ENCODE assay signal across 1 cellular context in genomic region chr17:48564200-48565023, GRCh38.
A peak's percentile ranks its signal among the peaks of the same experiment; 100 is the strongest.
TF ChIP-seq lines count a peak whose summit lies in the region.

No MANE protein-coding gene starts in this region.

TF ChIP-seq in H1, 55 proteins besides CTCF, POLR2A, EP300 and RAD21:
- TF ChIP-seq ASH2L (IDR thresholded peaks at IDR 0.05; ENCODE audit: low read length) (no peak), RFX5 (IDR thresholded peaks at IDR 0.05; ENCODE audit: borderline replicate concordance, low read depth, low read length) (no peak), TBP (IDR thresholded peaks at IDR 0.05; ENCODE audit: low read depth, low read length) (no peak), GABPA (IDR thresholded peaks at IDR 0.05; ENCODE audit: borderline replicate concordance, insufficient read depth, low read length) (no peak), PHF8 (conservative IDR thresholded peaks at IDR 0.05; ENCODE audit: low read depth, low read length) (no peak), BRCA1 (IDR thresholded peaks at IDR 0.05; ENCODE audit: low read depth, low read length) (no peak), RNF2 (IDR thresholded peaks at IDR 0.05; ENCODE audit: borderline replicate concordance, low read depth, low read length, missing control alignments, poor library complexity, severe bottlenecking) (peak; percentile 76), CBX8 (IDR thresholded peaks at IDR 0.05; ENCODE audit: borderline replicate concordance, low read depth, low read length) (peak; percentile 94; the same call in 1 of the 2 replicates), CEBPB (IDR thresholded peaks at IDR 0.05; ENCODE audit: low read depth, low read length) (no peak), EGR1 (IDR thresholded peaks at IDR 0.05; ENCODE audit: borderline replicate concordance, low read depth, low read length) (no peak), GTF2F1 (IDR thresholded peaks at IDR 0.05; ENCODE audit: borderline replicate concordance, low read depth, low read length) (no peak), SRF (IDR thresholded peaks at IDR 0.05; ENCODE audit: low read depth, low read length) (no peak), CTBP2 (IDR thresholded peaks at IDR 0.05; ENCODE audit: borderline replicate concordance, insufficient read depth, insufficient read length, low read length) (no peak), ATF2 (IDR thresholded peaks at IDR 0.05; ENCODE audit: low read length) (no peak), MAFK (IDR thresholded peaks at IDR 0.05; ENCODE audit: low read depth, low read length) (no peak), TAF7 (optimal IDR thresholded peaks at IDR 0.05; ENCODE audit: borderline replicate concordance, low read depth, low read length) (no peak), ZNF274 (IDR thresholded peaks at IDR 0.05; ENCODE audit: borderline replicate concordance, extremely low read depth, low read length) (no peak), MAX (IDR thresholded peaks at IDR 0.05) (no peak), POU5F1 (IDR thresholded peaks at IDR 0.05; ENCODE audit: low read depth, low read length) (no peak), CBX5 (IDR thresholded peaks at IDR 0.05; ENCODE audit: low read depth, low read length) (no peak), SIN3A (conservative IDR thresholded peaks at IDR 0.05 in 1 of 2, IDR thresholded peaks at IDR 0.05 in 1 of 2; ENCODE audit: low read depth in 1 of 2, low read length in 2 of 2) (no peak), SUZ12 (IDR thresholded peaks at IDR 0.05; ENCODE audit: low read length) (peak; percentile 94), HDAC2 (IDR thresholded peaks at IDR 0.05; ENCODE audit: borderline replicate concordance in 1 of 2, low read depth in 2 of 2, low read length in 2 of 2) (no peak), YY1 (IDR thresholded peaks at IDR 0.05; ENCODE audit: low read depth, low read length) (0 out of 2 replicates have a peak, but pooled peaks have one; percentile 40), RXRA (IDR thresholded peaks at IDR 0.05; ENCODE audit: insufficient read depth, low read depth, low read length) (no peak), SAP30 (IDR thresholded peaks at IDR 0.05; ENCODE audit: insufficient read depth, insufficient replicate concordance, low read length) (no peak), KDM1A (IDR thresholded peaks at IDR 0.05; ENCODE audit: borderline replicate concordance, low read length) (no peak), FOSL1 (IDR thresholded peaks at IDR 0.05; ENCODE audit: insufficient read depth, low read depth, low read length) (no peak), KDM4A (IDR thresholded peaks at IDR 0.05; ENCODE audit: low read depth, low read length, severe bottlenecking) (no peak), HDAC6 (IDR thresholded peaks at IDR 0.05; ENCODE audit: low read depth, low read length) (no peak), CHD1 (IDR thresholded peaks at IDR 0.05; ENCODE audit: low read depth, low read length) (no peak), SIX5 (IDR thresholded peaks at IDR 0.05; ENCODE audit: low read depth, low read length) (no peak), USF2 (IDR thresholded peaks at IDR 0.05; ENCODE audit: low read length) (no peak), NRF1 (IDR thresholded peaks at IDR 0.05; ENCODE audit: low read depth, low read length) (no peak), EZH2 (IDR thresholded peaks at IDR 0.05; ENCODE audit: low read depth, low read length, severe bottlenecking) (peak; percentile 95), TEAD4 (IDR thresholded peaks at IDR 0.05; ENCODE audit: low read depth, low read length) (no peak), SIRT6 (IDR thresholded peaks at IDR 0.05; ENCODE audit: low read length) (no peak)
